ENCODE assay signal across 8 cellular contexts in the genomic region with DNA sequence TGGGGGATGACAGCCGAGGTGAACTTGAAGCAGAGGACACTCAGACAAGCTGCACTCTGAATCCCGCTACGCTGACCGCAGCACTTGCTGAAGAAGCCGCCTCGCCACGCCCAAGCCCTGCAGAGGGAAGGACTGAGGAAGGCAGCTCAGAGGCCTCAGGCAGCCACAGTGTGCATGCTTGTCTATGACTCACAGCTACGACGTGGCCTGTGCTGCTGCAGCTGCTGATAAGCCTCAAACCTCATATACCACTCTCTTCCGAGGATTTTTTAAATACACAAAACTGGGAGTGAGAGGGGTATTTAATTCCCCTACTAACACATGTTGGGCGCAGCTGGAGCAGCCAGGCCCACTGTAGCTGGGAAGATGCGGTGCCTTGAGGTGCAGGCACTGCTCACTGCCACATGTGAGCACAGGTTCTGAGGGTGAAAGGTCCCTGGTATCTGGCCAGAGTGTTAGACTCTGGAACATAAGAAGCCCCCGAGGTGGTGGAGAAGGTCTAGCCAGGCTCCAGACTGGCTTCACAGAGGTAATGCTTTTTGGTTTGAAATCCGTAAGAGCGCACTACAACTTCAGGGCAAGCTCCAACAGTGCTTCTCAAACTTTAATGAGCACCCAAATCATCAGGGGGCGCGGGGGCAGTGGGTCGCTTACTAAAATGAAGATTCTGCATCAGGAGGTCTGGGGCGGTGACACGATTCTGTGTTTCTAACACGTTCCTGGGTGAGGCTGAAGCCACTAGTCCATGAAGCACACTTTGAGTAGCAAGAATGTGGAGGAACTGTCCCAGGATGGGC.
DNase-seq lines count a peak whose midpoint lies in the region; ATAC-seq and TF ChIP-seq lines count a peak whose summit lies in the region.

No MANE protein-coding gene starts in this region.

- peak overlapping the region; percentile 15 for H3K4me3 ChIP-seq in Jurkat, Clone E6-1 (ENCODE audit: low read length)
- H3K4me3 ChIP-seq in stomach = no peak overlapping the region

- peak overlapping the region; percentile 41 to 77 (median 72) for H3K27ac ChIP-seq in stomach

- no peak for TF ChIP-seq POLR2A in stomach (IDR thresholded peaks at IDR 0.05)

- H3K4me3 Mint-ChIP-seq in activated CD4-positive, alpha-beta T cell treated with anti-CD3 and anti-CD28 coated beads, Interleukin-2, amount 10 ng/mL, durations not matched to agents 24 days and 14 days = peak overlapping the region; percentile 81
- peak overlapping the region; percentile 27 for H3K4me3 Mint-ChIP-seq in dendritic cell treated with granulocyte-macrophage colony-stimulating factor and Interleukin-4, amounts not matched to agents 40 ng/mL and 50 ng/mL, for 4 days

- H3K4me1 ChIP-seq in stomach = peaks cover 10 to 49% (median 25%) of the 10 kb centered on the region in 4 donors

- intact Hi-C loops in activated CD4-positive, alpha-beta T cell treated with anti-CD3 and anti-CD28 coated beads, Interleukin-2, amount 10 ng/mL, durations not matched to agents 24 days and 14 days (cut with micrococcal nuclease) = loop anchor here (1.0 to 5.0 kb wide), 3 partner anchors 13 to 87 kb away; no protein-coding TSS in a partner anchor
- intact Hi-C loops in dendritic cell treated with granulocyte-macrophage colony-stimulating factor and Interleukin-4, amounts not matched to agents 40 ng/mL and 50 ng/mL, for 4 days (cut with micrococcal nuclease) = loop anchor here (5.0 kb wide), 1 partner anchor 182 kb away; no protein-coding TSS in a partner anchor
- intact Hi-C loops in stomach (cut with DNase I; ENCODE audit: low total_unique reads) = no loop called here

- H3K36me3 ChIP-seq in stomach = no peaks in the 10 kb centered on the region

- peaks cover 55% of the 10 kb centered on the region for H3K4me1 Mint-ChIP-seq in activated CD4-positive, alpha-beta T cell treated with anti-CD3 and anti-CD28 coated beads, Interleukin-2, amount 10 ng/mL, durations not matched to agents 24 days and 14 days
- H3K4me1 Mint-ChIP-seq in dendritic cell treated with granulocyte-macrophage colony-stimulating factor and Interleukin-4, amounts not matched to agents 40 ng/mL and 50 ng/mL, for 4 days (ENCODE audit: low read depth) = peaks cover 60% of the 10 kb centered on the region

- peaks cover 0 to under 1% (median 0%) of the 10 kb centered on the region in 4 donors for H3K9me3 ChIP-seq in stomach

- WGBS in stomach, 5 donors = 47 to 54% (median 49%) methylated on average over 21 of the region's 21 CpGs

- TF ChIP-seq EP300 in stomach (IDR thresholded peaks at IDR 0.05) = no peak

- no peaks in the 10 kb centered on the region for H3K27me3 Mint-ChIP-seq in activated CD4-positive, alpha-beta T cell treated with anti-CD3 and anti-CD28 coated beads, Interleukin-2, amount 10 ng/mL, durations not matched to agents 24 days and 14 days
- no peaks in the 10 kb centered on the region for H3K27me3 Mint-ChIP-seq in dendritic cell treated with granulocyte-macrophage colony-stimulating factor and Interleukin-4, amounts not matched to agents 40 ng/mL and 50 ng/mL, for 4 days

- H3K9me3 Mint-ChIP-seq in activated CD4-positive, alpha-beta T cell treated with anti-CD3 and anti-CD28 coated beads, Interleukin-2, amount 10 ng/mL, durations not matched to agents 24 days and 14 days = no peaks in the 10 kb centered on the region
- H3K9me3 Mint-ChIP-seq in dendritic cell treated with granulocyte-macrophage colony-stimulating factor and Interleukin-4, amounts not matched to agents 40 ng/mL and 50 ng/mL, for 4 days = peaks cover 5% of the 10 kb centered on the region

- peaks cover 19% of the 10 kb centered on the region for H3K36me3 Mint-ChIP-seq in activated CD4-positive, alpha-beta T cell treated with anti-CD3 and anti-CD28 coated beads, Interleukin-2, amount 10 ng/mL, durations not matched to agents 24 days and 14 days (ENCODE audit: low read depth)
- peaks cover 5% of the 10 kb centered on the region for H3K36me3 Mint-ChIP-seq in dendritic cell treated with granulocyte-macrophage colony-stimulating factor and Interleukin-4, amounts not matched to agents 40 ng/mL and 50 ng/mL, for 4 days (ENCODE audit: low read depth)

- DNase-seq in CD1c-positive myeloid dendritic cell (ENCODE audit: extremely low spot score) (peak; percentile 86), myocyte (ENCODE audit: low read depth) (peak; percentile 99), stomach (peak; percentile 79)
- DNase-seq in Jurkat, Clone E6-1 (ENCODE audit: low read depth, low spot score) = peak; percentile 96
- DNase-seq in activated CD4-positive, alpha-beta T cell treated with anti-CD3 and anti-CD28 coated beads, Interleukin-2, amount 10 ng/mL, durations not matched to agents 24 days and 14 days = peak; percentile 94

- no peak for TF ChIP-seq CTCF in stomach (IDR thresholded peaks at IDR 0.05)

- peak overlapping the region; percentile 98 for H3K27ac Mint-ChIP-seq in activated CD4-positive, alpha-beta T cell treated with anti-CD3 and anti-CD28 coated beads, Interleukin-2, amount 10 ng/mL, durations not matched to agents 24 days and 14 days
- H3K27ac Mint-ChIP-seq in dendritic cell treated with granulocyte-macrophage colony-stimulating factor and Interleukin-4, amounts not matched to agents 40 ng/mL and 50 ng/mL, for 4 days = peak overlapping the region; percentile 99

- ATAC-seq in HG02884 (IDR thresholded peaks at IDR 0.05; ENCODE audit: unreplicated experiment) (no peak), HG03039 (IDR thresholded peaks at IDR 0.05; ENCODE audit: unreplicated experiment) (no peak)

- H3K27me3 ChIP-seq in stomach = no peaks in the 10 kb centered on the region
